ENCODE assay signal across 20 cellular contexts in genomic region chr11:71118671-71119250, GRCh38.
A peak's percentile ranks its signal among the peaks of the same experiment; 100 is the strongest.
DNase-seq lines count a peak whose midpoint lies in the region; ATAC-seq, FAIRE-seq and TF ChIP-seq lines count a peak whose summit lies in the region.
"Had no signal": no experiment of that assay in that cellular context is flagged by ENCODE, and none has a peak within 500 bp of the region (broad histone marks: within the 10 kb centered on the region; RNA-seq: fewer than 3 reads in every experiment).

No MANE protein-coding gene starts in this region.

- H3K4me2 ChIP-seq in neuronal stem cell (ENCODE audit: insufficient read depth, low read length, poor library complexity, severe bottlenecking) = no peak overlapping the region
- H3K4me2 ChIP-seq: A549 had no signal

- H3K9ac ChIP-seq in kidney (ENCODE audit: low read length in 2 of 2) (peak overlapping the region in 1 of 2 donors; percentile 19), neuronal stem cell (ENCODE audit: low read depth, low read length, poor library complexity) (no peak overlapping the region)

- H3K4me1 ChIP-seq in kidney (ENCODE audit: control insufficient read depth in 1 of 2, insufficient read depth in 1 of 2, low read depth in 1 of 2, low read length in 2 of 2) = peaks cover 10 to 14% of the 10 kb centered on the region in 2 donors
- H3K4me1 ChIP-seq in neuronal stem cell (ENCODE audit: control insufficient read depth in 2 of 2, insufficient read depth in 1 of 2, low read depth in 1 of 2, low read length in 2 of 2) = no peaks in the 10 kb centered on the region
- H3K4me1 ChIP-seq: HAP-1 had no signal

- H3K36me3 ChIP-seq in kidney (ENCODE audit: control insufficient read depth in 1 of 2, insufficient read depth in 2 of 2, low read length in 2 of 2) = peaks cover 4 to 5% of the 10 kb centered on the region in 2 donors
- no peaks in the 10 kb centered on the region for H3K36me3 ChIP-seq in neuronal stem cell (replicated peaks in 1 of 2; ENCODE audit: control insufficient read depth in 2 of 2, insufficient read depth in 2 of 2, low read length in 2 of 2)
- H3K36me3 ChIP-seq: HAP-1 had no signal

- peak overlapping the region; percentile 48 for H2BK5ac ChIP-seq in neuronal stem cell (ENCODE audit: low read length)

- no peak for ATAC-seq in GM21576 (IDR thresholded peaks at IDR 0.05; ENCODE audit: unreplicated experiment)
- ATAC-seq in GM21529 (IDR thresholded peaks at IDR 0.05; ENCODE audit: unreplicated experiment) = no peak
- ATAC-seq: A549, HepG2 had no signal

- no peak for TF ChIP-seq CTCF in kidney (IDR thresholded peaks at IDR 0.05; ENCODE audit: borderline replicate concordance, extremely low read depth, insufficient read depth)

- no peak overlapping the region for H3K14ac ChIP-seq in neuronal stem cell (ENCODE audit: low read length)

- H3K23ac ChIP-seq in neuronal stem cell (ENCODE audit: low read depth, low read length, poor library complexity) = no peak overlapping the region

- H2AK5ac ChIP-seq in neuronal stem cell (ENCODE audit: low read depth, low read length) = no peak overlapping the region

- whole genome bisulfite sequencing in neuronal stem cell (ENCODE audit: extremely low coverage in 2 of 2, insufficient read length in 2 of 2, insufficient replicate concordance in 1 of 2), 2 donors = no CpG with 5 or more reads among the region's 20 CpGs

- no peak overlapping the region for H3K4me3 ChIP-seq in kidney (ENCODE audit: low read length in 2 of 2)
- H3K4me3 ChIP-seq in neuronal stem cell (ENCODE audit: low read length in 2 of 2) = no peak overlapping the region
- H3K4me3 ChIP-seq: A549, HAP-1 had no signal

- H3K9me3 ChIP-seq in kidney (ENCODE audit: control insufficient read depth in 1 of 2, low read length in 2 of 2) (no peaks in the 10 kb centered on the region), neuronal stem cell (replicated peaks in 1 of 2; ENCODE audit: control insufficient read depth in 2 of 2, insufficient read depth in 1 of 2, low read depth in 1 of 2, low read length in 2 of 2) (no peaks in the 10 kb centered on the region)
- H3K9me3 ChIP-seq: A549, Caco-2, HAP-1 had no signal

- peak overlapping the region; percentile 86 for H3K18ac ChIP-seq in neuronal stem cell (ENCODE audit: low read length)

- no peak overlapping the region for H2BK12ac ChIP-seq in neuronal stem cell (ENCODE audit: low read length)

- intact Hi-C loops in kidney (cut with DNase I) = no loop called here

- H3K79me1 ChIP-seq in neuronal stem cell (ENCODE audit: low read depth, low read length) = no peaks in the 10 kb centered on the region

- no peak for FAIRE-seq in kidney (lab: Jason Lieb, UNC)
- FAIRE-seq: A549, D721Med, G401.6, GM12892, GM18507, HepG2 had no signal

- H2AFZ ChIP-seq in neuronal stem cell (ENCODE audit: low read length) = no peak overlapping the region

- H4K91ac ChIP-seq in neuronal stem cell (ENCODE audit: low read depth, low read length, poor library complexity) = no peak overlapping the region

- peak; percentile 76 for DNase-seq in HK-2 (ENCODE audit: unreplicated experiment)
- DNase-seq in dermis microvascular lymphatic vessel endothelial cell (ENCODE audit: low read depth in 2 of 2) = peak; percentile 9 to 77
- DNase-seq in kidney = peak; percentile 70
- no peak for DNase-seq in neuronal stem cell (ENCODE audit: low spot score)
- no peak for DNase-seq in NCI-H82 (lab: John Stamatoyannopoulos, UW)
- DNase-seq in NCI-H1048 (lab: John Stamatoyannopoulos, UW) = no peak
- DNase-seq: AML-193; Caco-2; CD4-positive, alpha-beta T cell had no signal

- H2BK120ac ChIP-seq in neuronal stem cell (ENCODE audit: low read depth, low read length) = no peak overlapping the region

- peak overlapping the region in 1 of 2 donors; percentile 11 for H3K27ac ChIP-seq in kidney (ENCODE audit: low read depth in 2 of 2, low read length in 2 of 2)
- H3K27ac ChIP-seq in neuronal stem cell (replicated peaks; ENCODE audit: low read length) = no peak overlapping the region
- H3K27ac ChIP-seq: 22Rv1, A549, C4-2B had no signal

- H2BK15ac ChIP-seq in neuronal stem cell (ENCODE audit: low read length) = no peak overlapping the region

- H3K27me3 ChIP-seq in neuronal stem cell (ENCODE audit: control insufficient read depth in 3 of 3, insufficient read depth in 3 of 3, low read depth in 1 of 3, low read length in 3 of 3) = peaks cover 0 to 14% (median 0%) of the 10 kb centered on the region in 3 experiments

- H3K4ac ChIP-seq in neuronal stem cell (ENCODE audit: low read length) = no peak overlapping the region

- H4K8ac ChIP-seq in neuronal stem cell (ENCODE audit: low read depth, low read length) = no peak overlapping the region

Comparison
In these comparisons a context has a peak if more than half of its experiments do, and no peak if none do; other contexts are left out.
1. DNase-seq: peak in HK-2 (single experiment), dermis microvascular lymphatic vessel endothelial cell (2 of 2) and kidney (single experiment); none in neuronal stem cell (single experiment), NCI-H82 (single experiment) and NCI-H1048 (single experiment).